Comparison of ENCODE assay signal across 10 cellular contexts in the genomic region with DNA sequence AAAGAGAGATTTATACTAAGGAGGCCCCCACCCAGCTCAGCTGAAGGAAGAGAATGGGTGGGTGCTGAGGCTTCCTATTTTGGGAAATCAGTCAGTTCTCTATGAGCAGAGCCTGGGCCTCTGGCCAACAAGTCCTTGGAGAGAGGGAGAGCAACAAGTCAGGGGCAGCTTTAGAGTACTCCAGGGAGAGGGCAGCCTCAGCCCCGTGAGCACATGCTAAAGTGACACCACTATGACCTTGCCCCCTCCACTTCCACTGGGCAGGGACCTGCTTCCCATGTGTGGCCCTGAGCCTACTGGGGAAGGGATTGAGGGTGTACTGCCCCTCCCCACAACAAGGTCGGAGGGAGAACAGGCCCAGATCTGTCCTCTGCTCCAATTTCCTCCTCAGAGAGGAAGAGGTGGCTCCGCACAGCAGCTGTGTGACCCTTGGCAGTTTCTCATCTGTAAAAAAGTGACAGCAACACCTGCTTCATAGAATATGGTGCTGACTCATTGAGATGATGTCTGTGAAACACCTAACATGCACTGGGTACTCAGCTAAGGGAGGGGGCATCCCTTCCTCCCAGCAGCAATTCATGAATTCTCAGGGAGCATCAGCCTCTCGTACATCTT.
DNase-seq lines count a peak whose midpoint lies in the region; ATAC-seq, FAIRE-seq and TF ChIP-seq lines count a peak whose summit lies in the region.
"Had no signal": no experiment of that assay in that cellular context is flagged by ENCODE, and none has a peak within 500 bp of the region (broad histone marks: within the 10 kb centered on the region; RNA-seq: fewer than 3 reads in every experiment).

No MANE protein-coding gene starts in this region.

- no peak for TF ChIP-seq CTCF in K562 (IDR thresholded peaks at IDR 0.05 in 2 of 3, conservative IDR thresholded peaks at IDR 0.05 in 1 of 3; ENCODE audit: insufficient read depth in 2 of 3, low read depth in 1 of 3, low read length in 3 of 3)
- TF ChIP-seq CTCF in sigmoid colon (IDR thresholded peaks at IDR 0.05), result no peak
- TF ChIP-seq CTCF in A673 (conservative IDR thresholded peaks at IDR 0.05; ENCODE audit: low read depth, low read length), result no peak

- H3K9me3 ChIP-seq in K562 (replicated peaks; ENCODE audit: control insufficient read depth, insufficient read depth, low read depth, low read length) (no peaks in the 10 kb centered on the region), sigmoid colon (no peaks in the 10 kb centered on the region), A673 (ENCODE audit: low read depth, low read length, poor library complexity, severe bottlenecking) (no peaks in the 10 kb centered on the region)

- intact Hi-C loops in K562 (cut with micrococcal nuclease), result no loop called here
- intact Hi-C loops in sigmoid colon (cut with DNase I), result loop anchor here (5.0 kb wide), 2 partner anchors 42 to 62 kb away; no protein-coding TSS in a partner anchor
- intact Hi-C loops in A673 (cut with micrococcal nuclease; ENCODE audit: unreplicated experiment), result no loop called here

- H2AFZ ChIP-seq in K562 (ENCODE audit: low read depth, low read length), result peak overlapping the region; percentile 69

- peaks cover 18 to 41% of the 10 kb centered on the region in 2 experiments for H3K4me1 ChIP-seq in K562 (replicated peaks in 1 of 2; ENCODE audit: control insufficient read depth in 2 of 2, insufficient read depth in 2 of 2, low read length in 2 of 2)
- H3K4me1 ChIP-seq in sigmoid colon, result peaks cover 0 to 79% (median 67%) of the 10 kb centered on the region in 4 donors
- H3K4me1 ChIP-seq in A673 (ENCODE audit: insufficient read depth, low read length, poor library complexity, severe bottlenecking), result peaks cover 9% of the 10 kb centered on the region

- no peaks in the 10 kb centered on the region for H3K9me1 ChIP-seq in K562 (ENCODE audit: control insufficient read depth, insufficient read depth, low read length)

- ATAC-seq in HG03135 (IDR thresholded peaks at IDR 0.05; ENCODE audit: unreplicated experiment) (peak; percentile 69), K562 (peak; percentile 29)

- no TSS peak for BruUV-seq in K562 (replicated peaks; lab: Mats Ljungman, UMichigan)
- BruUV-seq in A673 (replicated peaks; lab: Mats Ljungman, UMichigan), result no TSS peak

- peak; percentile 19 for FAIRE-seq in K562 (lab: Jason Lieb, UNC)
- FAIRE-seq in HTR-8/SVneo (lab: Jason Lieb, UNC), result no peak
- FAIRE-seq: A204.1, colon had no signal

- H3K79me2 ChIP-seq in K562 (ENCODE audit: control insufficient read depth, insufficient read depth, low read length), result no peaks in the 10 kb centered on the region

- in situ Hi-C loops in K562 (cut with MboI), result no loop called here

- H4K20me1 ChIP-seq in K562 (replicated peaks; ENCODE audit: control insufficient read depth, insufficient read depth, low read length), result no peaks in the 10 kb centered on the region

- CTCF ChIA-PET in K562 (lab: Yijun Ruan, JAX; ENCODE audit: low intra/inter-chr PET ratio) (interaction anchor here (0.5 kb wide), 1 partner anchor 109 kb away, joined by 3 read pairs; a partner anchor contains a TSS), A673 (lab: Charles Lee) (no interaction called here)

- no peak for TF ChIP-seq POLR2A in K562 (conservative IDR thresholded peaks at IDR 0.05)
- TF ChIP-seq POLR2A in sigmoid colon (IDR thresholded peaks at IDR 0.05), result no peak

- H3K27ac ChIP-seq in K562 (ENCODE audit: extremely low read depth, low read depth, low read length) (no peak overlapping the region; the same call in 2 of the 3 replicates), sigmoid colon (peak overlapping the region in 3 of 4 donors; percentile 7 to 78 (median 38)), A673 (ENCODE audit: low read depth, low read length, poor library complexity, severe bottlenecking) (no peak overlapping the region)

- no peak for TF ChIP-seq RAD21 in K562 (CRISPR knock-in tag; conservative IDR thresholded peaks at IDR 0.05 in 1 of 2, IDR thresholded peaks at IDR 0.05 in 1 of 2)

- H3K9ac ChIP-seq in K562 (ENCODE audit: insufficient read depth in 1 of 2, low read depth in 2 of 2, low read length in 2 of 2), result peak overlapping the region in 1 of 2 experiments; percentile 78; a peak in 1 of 4 replicates

- no peaks in the 10 kb centered on the region for H3K27me3 ChIP-seq in K562 (ENCODE audit: control insufficient read depth in 2 of 2, insufficient read depth in 2 of 2, low read length in 2 of 2)
- H3K27me3 ChIP-seq in sigmoid colon, result no peaks in the 10 kb centered on the region
- no peaks in the 10 kb centered on the region for H3K27me3 ChIP-seq in A673 (replicated peaks; ENCODE audit: insufficient read depth, low read depth, low read length, poor library complexity)

- DNase-seq in DMS79 treated with DMSO at 0.1 percent for 48 hours (lab: John Stamatoyannopoulos, UW) (peak; percentile 34), DMS79 (lab: John Stamatoyannopoulos, UW) (no peak), K562 (ENCODE audit: extremely low read depth in 1 of 4, low spot score in 3 of 4) (peak in 3 of 4 experiments; percentile 25 to 44 (median 32)), sigmoid colon (peak; percentile 78), A673 (ENCODE audit: low spot score) (no peak), DMS114 treated with DMSO at 0.1 percent for 48 hours (lab: John Stamatoyannopoulos, UW; ENCODE audit: unreplicated experiment) (no peak), HTR-8/SVneo (ENCODE audit: insufficient read length, low spot score) (no peak)

- POLR2A ChIA-PET in K562 (lab: Yijun Ruan, JAX), result interaction anchor here (0.6 to 2.2 kb wide), 7 partner anchors 8 to 113 kb away, joined by 3 to 14 read pairs (median 3); a partner anchor contains a TSS
- POLR2A ChIA-PET in A673 (lab: Charles Lee; ENCODE audit: low non-redundant PET), result no interaction called here

- TF ChIP-seq EP300 in K562 (IDR thresholded peaks at IDR 0.05; ENCODE audit: low read length), result no peak
- TF ChIP-seq EP300 in sigmoid colon (IDR thresholded peaks at IDR 0.05), result no peak

- peak overlapping the region; percentile 21 for H3K4me2 ChIP-seq in K562 (ENCODE audit: insufficient read depth, low read length)

- H3K4me3 ChIP-seq in K562 (no peak overlapping the region), sigmoid colon (no peak overlapping the region), A673 (ENCODE audit: low read depth, low read length, poor library complexity, severe bottlenecking) (no peak overlapping the region)

- H3K36me3 ChIP-seq in K562 (ENCODE audit: control insufficient read depth, insufficient read depth, low read length) (no peaks in the 10 kb centered on the region), sigmoid colon (no peaks in the 10 kb centered on the region), A673 (ENCODE audit: insufficient read depth, low read length, poor library complexity, severe bottlenecking) (no peaks in the 10 kb centered on the region)

- WGBS in K562 (ENCODE audit: insufficient coverage, low coverage, missing lambda C conversion rate), result 32% methylated on average over 4 of the region's 4 CpGs
- WGBS in sigmoid colon, 2 donors, result 35 to 39% methylated on average over 4 of the region's 4 CpGs

TF ChIP-seq in K562, 482 proteins besides CTCF, POLR2A, EP300 and RAD21 (continues in another document):
- TF ChIP-seq ATF7 (IDR thresholded peaks at IDR 0.05) (0 out of 2 replicates have a peak, but pooled peaks have one; percentile 16), CBFA2T3 (IDR thresholded peaks at IDR 0.05) (peak; percentile 46; the same call in 1 of the 2 replicates), MEIS2 (IDR thresholded peaks at IDR 0.05; ENCODE audit: partially characterized antibody) (peak; percentile 79), ZNF785 (CRISPR knock-in tag; IDR thresholded peaks at IDR 0.05) (no peak), ZFX (CRISPR knock-in tag; IDR thresholded peaks at IDR 0.05) (no peak), ZNF316 (IDR thresholded peaks at IDR 0.05) (peak; percentile 59), SP1 (CRISPR knock-in tag; IDR thresholded peaks at IDR 0.05) (no peak), MEF2A (IDR thresholded peaks at IDR 0.05; ENCODE audit: control insufficient read depth, low read depth, low read length) (no peak), TEAD2 (tag; IDR thresholded peaks at IDR 0.05) (no peak), ZNF583 (CRISPR knock-in tag; IDR thresholded peaks at IDR 0.05) (0 out of 2 replicates have a peak, but pooled peaks have one; percentile 17), C11orf30 (IDR thresholded peaks at IDR 0.05; ENCODE audit: low read depth) (peak; percentile 71; the same call in 1 of the 2 replicates), ZSCAN29 (IDR thresholded peaks at IDR 0.05) (no peak), BACH1 (tag; IDR thresholded peaks at IDR 0.05) (0 out of 2 replicates have a peak, but pooled peaks have one; percentile 39), IRF2 (CRISPR knock-in tag; IDR thresholded peaks at IDR 0.05) (no peak), ARID1B (IDR thresholded peaks at IDR 0.05) (peak; percentile 28; the same call in 1 of the 2 replicates), KAT2B (IDR thresholded peaks at IDR 0.05; ENCODE audit: low read depth, low read length) (no peak)
- TF ChIP-seq, protein P1, sequence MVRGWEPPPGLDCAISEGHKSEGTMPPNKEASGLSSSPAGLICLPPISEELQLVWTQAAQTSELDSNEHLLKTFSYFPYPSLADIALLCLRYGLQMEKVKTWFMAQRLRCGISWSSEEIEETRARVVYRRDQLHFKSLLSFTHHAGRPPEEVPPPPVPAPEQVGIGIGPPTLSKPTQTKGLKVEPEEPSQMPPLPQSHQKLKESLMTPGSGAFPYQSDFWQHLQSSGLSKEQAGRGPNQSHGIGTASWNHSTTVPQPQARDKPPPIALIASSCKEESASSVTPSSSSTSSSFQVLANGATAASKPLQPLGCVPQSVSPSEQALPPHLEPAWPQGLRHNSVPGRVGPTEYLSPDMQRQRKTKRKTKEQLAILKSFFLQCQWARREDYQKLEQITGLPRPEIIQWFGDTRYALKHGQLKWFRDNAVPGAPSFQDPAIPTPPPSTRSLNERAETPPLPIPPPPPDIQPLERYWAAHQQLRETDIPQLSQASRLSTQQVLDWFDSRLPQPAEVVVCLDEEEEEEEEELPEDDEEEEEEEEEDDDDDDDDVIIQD (CRISPR knock-in tag; IDR thresholded peaks at IDR 0.05), result no peak

Comparison
In these comparisons a context has a peak if more than half of its experiments do, and no peak if none do; other contexts are left out.
1. DNase-seq: peak in DMS79 treated with DMSO at 0.1 percent for 48 hours (single experiment), K562 (3 of 4) and sigmoid colon (single experiment); none in DMS79 (single experiment), A673 (single experiment), DMS114 treated with DMSO at 0.1 percent for 48 hours (single experiment) and HTR-8/SVneo (single experiment).
2. H3K27ac ChIP-seq: peak in sigmoid colon (3 of 4); none in K562 (single experiment) and A673 (single experiment).